Comparison of ENCODE assay signal across 22 cellular contexts in genomic region chr4:121283319-121283718, GRCh38.
"Had no signal": no experiment of that assay in that cellular context is flagged by ENCODE, and none has a peak within 500 bp of the region (broad histone marks: within the 10 kb centered on the region; RNA-seq: fewer than 3 reads in every experiment).

No MANE protein-coding gene starts in this region.

- H3K36me3 ChIP-seq: colonic mucosa, esophagus muscularis mucosa, heart right ventricle, left lung, lower lobe of right lung had no signal

- H3K27me3 ChIP-seq: colonic mucosa, esophagus muscularis mucosa, foreskin keratinocyte, left lung had no signal

- H3K9me3 ChIP-seq: colonic mucosa, mucosa of descending colon had no signal

- H3K9me3 Mint-ChIP-seq: endodermal cell had no signal

- H3K36me3 Mint-ChIP-seq: mesothelial cell of epicardium had no signal

- ATAC-seq: effector memory CD8-positive, alpha-beta T cell; foreskin keratinocyte; heart right ventricle; left cardiac atrium; left lung; left ventricle myocardium superior; mucosa of descending colon had no signal

- H3K4me1 Mint-ChIP-seq: endodermal cell had no signal

- H3K27ac Mint-ChIP-seq: dendritic cell treated with granulocyte-macrophage colony-stimulating factor and Interleukin-4, amounts not matched to agents 40 ng/mL and 50 ng/mL, for 4 days; effector memory CD8-positive, alpha-beta T cell; endodermal cell; mesothelial cell of epicardium had no signal

- H3K4me3 Mint-ChIP-seq: dendritic cell treated with granulocyte-macrophage colony-stimulating factor and Interleukin-4, amounts not matched to agents 40 ng/mL and 50 ng/mL, for 4 days; effector memory CD8-positive, alpha-beta T cell; endodermal cell; mesothelial cell of epicardium had no signal

- H3K4me3 ChIP-seq: colonic mucosa, esophagus muscularis mucosa, heart right ventricle, left lung, lower lobe of right lung, mucosa of descending colon had no signal

- H3K27ac ChIP-seq: colonic mucosa, epithelial cell of prostate, esophagus muscularis mucosa, foreskin keratinocyte, heart right ventricle, left lung, lower lobe of right lung had no signal

- H3K4me1 ChIP-seq: colonic mucosa, esophagus muscularis mucosa, foreskin keratinocyte, heart right ventricle, left lung, lower lobe of right lung had no signal

- DNase-seq: cerebellar nuclear complex; colonic mucosa; cortex of kidney; effector CD8-positive, alpha-beta T cell; effector memory CD8-positive, alpha-beta T cell; endodermal cell; erythroblast; foreskin keratinocyte; glutamatergic neuron; head of caudate nucleus; heart right ventricle; hippocampal formation; left cardiac atrium; left lung; left ventricle myocardium superior; lower lobe of right lung; mesenchymal stem cell; mucosa of descending colon had no signal
